In genomic region chr19:4641132-4641531, GRCh38 we compare ENCODE assay signal across 15 cellular contexts. TPM values are rescaled to one million over a fixed set of nuclear protein-coding genes. Genes with fewer than 3 reads are reported as not detected.
DNase-seq lines count a peak whose midpoint lies in the region; ATAC-seq, FAIRE-seq and TF ChIP-seq lines count a peak whose summit lies in the region.
"Had no signal": no experiment of that assay in that cellular context is flagged by ENCODE, and none has a peak within 500 bp of the region (broad histone marks: within the 10 kb centered on the region; RNA-seq: fewer than 3 reads in every experiment).

No MANE protein-coding gene starts in this region.

- no peaks in the 10 kb centered on the region for H3K9me3 Mint-ChIP-seq in mesothelial cell of epicardium
- H3K9me3 Mint-ChIP-seq: effector memory CD8-positive, alpha-beta T cell had no signal

- no peaks in the 10 kb centered on the region for H3K9me1 ChIP-seq in K562 (ENCODE audit: control insufficient read depth, insufficient read depth, low read length)

- POLR2A ChIA-PET in K562 (lab: Yijun Ruan, JAX), result interaction anchor here (0.6 to 1.0 kb wide), 2 partner anchors 15 to 1113 kb away, joined by 3 to 5 read pairs; no protein-coding TSS in a partner anchor

- H3K36me3 ChIP-seq in left ventricle myocardium inferior (no peaks in the 10 kb centered on the region), K562 (ENCODE audit: control insufficient read depth, insufficient read depth, low read length) (no peaks in the 10 kb centered on the region), upper lobe of right lung (no peaks in the 10 kb centered on the region)

- in situ Hi-C loops in K562 (cut with MboI), result no loop called here

- intact Hi-C loops in left ventricle myocardium inferior (cut with micrococcal nuclease), result no loop called here
- intact Hi-C loops in left cardiac atrium (cut with DNase I), result no loop called here
- intact Hi-C loops in K562 (cut with micrococcal nuclease), result no loop called here
- intact Hi-C loops in upper lobe of right lung (cut with DNase I), result no loop called here

- CTCF ChIA-PET in K562 (lab: Yijun Ruan, JAX; ENCODE audit: low intra/inter-chr PET ratio), result no interaction called here

- no peak for ATAC-seq in left cardiac atrium
- no peak for ATAC-seq in K562
- ATAC-seq in upper lobe of right lung, result no peak
- no peak for ATAC-seq in HG03439 (IDR thresholded peaks at IDR 0.05; ENCODE audit: unreplicated experiment)
- ATAC-seq: effector memory CD8-positive, alpha-beta T cell had no signal

- H3K4me3 ChIP-seq in left ventricle myocardium inferior, result peak overlapping the region; percentile 84
- no peak overlapping the region for H3K4me3 ChIP-seq in K562
- H3K4me3 ChIP-seq in upper lobe of right lung, result peak overlapping the region; percentile 71

- peak overlapping the region; percentile 28 for H3K4me3 Mint-ChIP-seq in mesothelial cell of epicardium

- peaks cover 3% of the 10 kb centered on the region for H3K27me3 Mint-ChIP-seq in mesothelial cell of epicardium (ENCODE audit: low read depth)
- H3K27me3 Mint-ChIP-seq: effector memory CD8-positive, alpha-beta T cell had no signal

- BruUV-seq in K562 (replicated peaks; lab: Mats Ljungman, UMichigan), result no TSS peak

- H3K27me3 ChIP-seq in left ventricle myocardium inferior (ENCODE audit: low read depth), result no peaks in the 10 kb centered on the region
- no peaks in the 10 kb centered on the region for H3K27me3 ChIP-seq in K562 (ENCODE audit: control insufficient read depth in 2 of 2, insufficient read depth in 2 of 2, low read length in 2 of 2)
- no peaks in the 10 kb centered on the region for H3K27me3 ChIP-seq in upper lobe of right lung

- TF ChIP-seq POLR2A in K562 (conservative IDR thresholded peaks at IDR 0.05), result no peak

- no peak for TF ChIP-seq CTCF in left ventricle myocardium inferior (IDR thresholded peaks at IDR 0.05; ENCODE audit: borderline replicate concordance)
- TF ChIP-seq CTCF in K562 (IDR thresholded peaks at IDR 0.05 in 2 of 3, conservative IDR thresholded peaks at IDR 0.05 in 1 of 3; ENCODE audit: insufficient read depth in 2 of 3, low read depth in 1 of 3, low read length in 3 of 3), result no peak
- TF ChIP-seq CTCF in mesothelial cell of epicardium (IDR thresholded peaks at IDR 0.05; ENCODE audit: unreplicated experiment), result no peak
- no peak for TF ChIP-seq CTCF in upper lobe of right lung (IDR thresholded peaks at IDR 0.05)

- no peak for TF ChIP-seq EP300 in K562 (IDR thresholded peaks at IDR 0.05; ENCODE audit: low read length)

- H3K27ac Mint-ChIP-seq in mesothelial cell of epicardium, result no peak overlapping the region

- no peaks in the 10 kb centered on the region for H4K20me1 ChIP-seq in K562 (replicated peaks; ENCODE audit: control insufficient read depth, insufficient read depth, low read length)

- no peaks in the 10 kb centered on the region for H3K9me3 ChIP-seq in left ventricle myocardium inferior (replicated peaks)
- no peaks in the 10 kb centered on the region for H3K9me3 ChIP-seq in K562 (replicated peaks; ENCODE audit: control insufficient read depth, insufficient read depth, low read depth, low read length)
- no peaks in the 10 kb centered on the region for H3K9me3 ChIP-seq in upper lobe of right lung

- no peak overlapping the region for H3K4me2 ChIP-seq in K562 (ENCODE audit: insufficient read depth, low read length)

- H3K27ac ChIP-seq in left ventricle myocardium inferior (replicated peaks) (peak overlapping the region; percentile 90), K562 (ENCODE audit: extremely low read depth, low read depth, low read length) (no peak overlapping the region), upper lobe of right lung (no peak overlapping the region)
- H3K27ac ChIP-seq: C4-2B had no signal

- H3K36me3 Mint-ChIP-seq in mesothelial cell of epicardium, result peaks cover 1% of the 10 kb centered on the region

- H2AFZ ChIP-seq in K562 (ENCODE audit: low read depth, low read length), result no peak overlapping the region

- FAIRE-seq in K562 (lab: Jason Lieb, UNC), result no peak
- FAIRE-seq: astrocyte, HTR-8/SVneo had no signal

- H3K4me1 Mint-ChIP-seq in mesothelial cell of epicardium, result peaks cover 8% of the 10 kb centered on the region

- DNase-seq in left ventricle myocardium inferior (no peak), left cardiac atrium (no peak), K562 (ENCODE audit: extremely low read depth in 1 of 4, low spot score in 3 of 4) (no peak), mesothelial cell of epicardium (ENCODE audit: low spot score in 2 of 2, unreplicated experiment in 2 of 2) (no peak), upper lobe of right lung (no peak), occipital lobe (lab: John Stamatoyannopoulos, UW) (no peak)
- DNase-seq in stimulated activated CD4-positive, alpha-beta T cell treated with anti-CD3 and anti-CD28 coated beads, Interleukin-2, amount 100 ng/mL, for 24 hours, result no peak
- DNase-seq: effector memory CD8-positive, alpha-beta T cell; glutamatergic neuron; NCI-H1048; T1000 had no signal

- H3K9ac ChIP-seq in K562 (ENCODE audit: insufficient read depth in 1 of 2, low read depth in 2 of 2, low read length in 2 of 2), result peak overlapping the region in 1 of 2 experiments; percentile 75; a peak in 1 of 4 replicates

- no peak for TF ChIP-seq RAD21 in K562 (CRISPR knock-in tag; conservative IDR thresholded peaks at IDR 0.05 in 1 of 2, IDR thresholded peaks at IDR 0.05 in 1 of 2)

- peaks cover 17% of the 10 kb centered on the region for H3K79me2 ChIP-seq in K562 (ENCODE audit: control insufficient read depth, insufficient read depth, low read length)

- H3K4me1 ChIP-seq in left ventricle myocardium inferior, result peaks cover 53% of the 10 kb centered on the region
- peaks cover 19 to 46% of the 10 kb centered on the region in 2 experiments for H3K4me1 ChIP-seq in K562 (replicated peaks in 1 of 2; ENCODE audit: control insufficient read depth in 2 of 2, insufficient read depth in 2 of 2, low read length in 2 of 2)
- H3K4me1 ChIP-seq in upper lobe of right lung, result peaks cover 20% of the 10 kb centered on the region

- 76% methylated on average over 14 of the region's 14 CpGs for WGBS in K562 (ENCODE audit: insufficient coverage, low coverage, missing lambda C conversion rate)

TF ChIP-seq in K562, 482 proteins besides CTCF, POLR2A, EP300 and RAD21:
- TF ChIP-seq MCM2 (IDR thresholded peaks at IDR 0.05; ENCODE audit: low read depth) (no peak), RBM25 (IDR thresholded peaks at IDR 0.05; ENCODE audit: low read depth, low read length, severe bottlenecking) (peak; percentile 27)

RNA-seq across cellular contexts. Expression of gene TNFAIP8L1, which starts 1.8 kb away (rescaled TPM):
- 4.2 TPM for total RNA-seq in left ventricle myocardium inferior
- 1 to 10 TPM; 3.4 to 6.7 TPM for total RNA-seq in left cardiac atrium
- 10.7 and 24.6 TPM in 2 replicates for total RNA-seq in K562 (2011; cell fraction: chromatin; rRNA removed; ENCODE audit: low replicate concordance)
- total RNA-seq in K562 (2011; cell fraction: nucleolus; rRNA removed), result 13.8 and 17.5 TPM in 2 replicates
- 10.7 and 12.8 TPM in 2 replicates for total RNA-seq in K562 (2011; cell fraction: nucleoplasm; rRNA removed)
- 4.0 and 4.4 TPM in 2 replicates for total RNA-seq in K562 (2014; rRNA removed)
- 4.3 and 4.6 TPM in 2 replicates for total RNA-seq in K562 (2014; rRNA removed; fragmentation: Illumina TruSeq; extraction: Trizol)
- 4.9 and 5.4 TPM in 2 replicates for total RNA-seq in K562 (2015; rRNA removed; fragmentation: Illumina TruSeq; extraction: Trizol)
- total RNA-seq in K562 (2021), result 6.5 and 9.3 TPM in 2 replicates
- polyA plus RNA-seq in K562 (2011; rRNA removed), result 5.7 and 8.0 TPM in 2 replicates
- 8.2 and 15.6 TPM in 2 replicates for polyA plus RNA-seq in K562 (2011; cell fraction: cytosol; rRNA removed)
- polyA plus RNA-seq in K562 (2011; cell fraction: nucleus; rRNA removed), result 3.0 and 4.8 TPM in 2 replicates
- 7.6 and 10.7 TPM in 2 replicates for polyA plus RNA-seq in K562 (2012)
- 6.6 and 7.3 TPM in 2 replicates for polyA plus RNA-seq in K562 (2014; fragmentation: Illumina TruSeq; extraction: Trizol)
- polyA plus RNA-seq in K562 (2014; fragmentation: Nextera tagmentation; extraction: Ambion mirVana), result 1 to 10 TPM in 1 of 2 experiments, under 1 TPM in 1; 0.69 to 1.0 TPM
- 6.8 and 7.3 TPM in 2 replicates for polyA plus RNA-seq in K562 (2014; rRNA removed)
- polyA minus RNA-seq in K562 (2011; rRNA and poly(A)+ RNA removed), result 4.5 and 8.6 TPM in 2 replicates
- 4.7 and 6.4 TPM in 2 replicates for polyA minus RNA-seq in K562 (2011; cell fraction: cytosol; rRNA and poly(A)+ RNA removed)
- 3.0 and 4.6 TPM in 2 replicates for polyA minus RNA-seq in K562 (2011; cell fraction: nucleus; rRNA and poly(A)+ RNA removed)
- total RNA-seq in mesothelial cell of epicardium, result 7.4 to 8.2 TPM (median 7.7 TPM) in 3 replicates
- total RNA-seq in upper lobe of right lung, result 11.9 TPM
- total RNA-seq in occipital lobe, result 5.6 TPM

RNA-seq across cellular contexts. Expression of gene MYDGF, which starts 29.0 kb away (rescaled TPM):
- total RNA-seq in left ventricle myocardium inferior, result 26.3 TPM
- total RNA-seq in left cardiac atrium, result 10 to 100 TPM; 43.2 to 53.7 TPM
- 55.1 and 137 TPM in 2 replicates for total RNA-seq in K562 (2011; cell fraction: chromatin; rRNA removed; ENCODE audit: low replicate concordance)
- total RNA-seq in K562 (2011; cell fraction: nucleolus; rRNA removed), result 204 and 212 TPM in 2 replicates
- 127 and 144 TPM in 2 replicates for total RNA-seq in K562 (2011; cell fraction: nucleoplasm; rRNA removed)
- 131 and 143 TPM in 2 replicates for total RNA-seq in K562 (2014; rRNA removed)
- total RNA-seq in K562 (2014; rRNA removed; fragmentation: Illumina TruSeq; extraction: Trizol), result 52.2 and 67.5 TPM in 2 replicates
- total RNA-seq in K562 (2015; rRNA removed; fragmentation: Illumina TruSeq; extraction: Trizol), result 81.6 and 83.0 TPM in 2 replicates
- 91.5 and 96.7 TPM in 2 replicates for total RNA-seq in K562 (2021)
- 82.1 and 86.0 TPM in 2 replicates for polyA plus RNA-seq in K562 (2011; rRNA removed)
- polyA plus RNA-seq in K562 (2011; cell fraction: cytosol; rRNA removed), result 118 and 186 TPM in 2 replicates
- polyA plus RNA-seq in K562 (2011; cell fraction: nucleus; rRNA removed), result 46.8 and 51.5 TPM in 2 replicates
- 164 and 292 TPM in 2 replicates for polyA plus RNA-seq in K562 (2012)
- 60.5 and 66.6 TPM in 2 replicates for polyA plus RNA-seq in K562 (2014; fragmentation: Illumina TruSeq; extraction: Trizol)
- polyA plus RNA-seq in K562 (2014; fragmentation: Nextera tagmentation; extraction: Ambion mirVana), result 10 to 100 TPM in 1 of 2 experiments, 1 to 10 TPM in 1; 4.2 to 12.6 TPM
- polyA plus RNA-seq in K562 (2014; rRNA removed), result 141 and 166 TPM in 2 replicates
- polyA minus RNA-seq in K562 (2011; rRNA and poly(A)+ RNA removed), result 17.9 and 26.4 TPM in 2 replicates
- polyA minus RNA-seq in K562 (2011; cell fraction: cytosol; rRNA and poly(A)+ RNA removed), result 32.6 and 58.7 TPM in 2 replicates
- 14.4 and 24.1 TPM in 2 replicates for polyA minus RNA-seq in K562 (2011; cell fraction: nucleus; rRNA and poly(A)+ RNA removed)
- total RNA-seq in mesothelial cell of epicardium, result 50.8 to 53.1 TPM (median 51.2 TPM) in 3 replicates
- total RNA-seq in upper lobe of right lung, result 94.2 TPM
- total RNA-seq in occipital lobe, result 37.9 TPM
